In the genomic region with DNA sequence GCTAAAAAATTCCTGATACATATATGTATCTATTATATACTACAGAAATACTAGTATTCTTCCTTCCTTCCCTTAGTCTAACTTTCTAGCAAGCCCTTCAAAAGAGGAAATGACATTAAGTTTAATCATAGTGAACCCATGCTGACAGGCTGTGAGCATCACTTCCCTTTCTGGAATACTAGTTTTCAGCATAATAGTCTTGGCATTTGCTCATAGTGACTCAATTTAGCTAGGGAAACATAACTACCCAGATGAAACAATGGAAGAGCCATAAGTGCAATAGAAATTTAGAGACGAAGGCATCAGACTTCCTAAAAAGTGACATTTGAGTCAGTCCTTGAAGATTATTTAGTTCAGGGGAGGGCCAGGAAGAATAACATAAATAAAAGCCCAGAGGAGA, we compare ENCODE assay signal across 15 cellular contexts.
A peak's percentile ranks its signal among the peaks of the same experiment; 100 is the strongest.
DNase-seq lines count a peak whose midpoint lies in the region; ATAC-seq lines count a peak whose summit lies in the region.
"Had no signal": no experiment of that assay in that cellular context is flagged by ENCODE, and none has a peak within 500 bp of the region (broad histone marks: within the 10 kb centered on the region; RNA-seq: fewer than 3 reads in every experiment).

No MANE protein-coding gene starts in this region.

- 0 out of 2 replicates have a peak, but pooled peaks cover 2% of the 10 kb centered on the region for H3K9me3 ChIP-seq in MG63
- H3K9me3 ChIP-seq: ascending aorta, right lobe of liver, transverse colon had no signal

- no peak overlapping the region for H3K4me3 ChIP-seq in MG63
- H3K4me3 ChIP-seq: ascending aorta, right lobe of liver, transverse colon had no signal

- no peaks in the 10 kb centered on the region for H3K36me3 ChIP-seq in MG63
- H3K36me3 ChIP-seq: ascending aorta, right lobe of liver, transverse colon had no signal

- DNase-seq in A172 (ENCODE audit: low spot score) (peak; percentile 71), HS-5 (ENCODE audit: low read depth) (peak; percentile 75), amniotic epithelial cell (ENCODE audit: low read depth) (peak; percentile 22), globus pallidus (ENCODE audit: low spot score) (peak; percentile 10), MG63 (no peak), Right ventricle myocardium superior (no peak), sciatic nerve (ENCODE audit: low spot score) (no peak)
- DNase-seq: activated T-cell treated with anti-CD3 and anti-CD28 coated beads, Interleukin-2, amount 50 U/mL, for 48 hours; AML-193; Karpas-422; NCI-H345; right lobe of liver; transverse colon had no signal

- no peaks in the 10 kb centered on the region for H3K27me3 ChIP-seq in MG63
- H3K27me3 ChIP-seq: ascending aorta, right lobe of liver, transverse colon had no signal

- intact Hi-C loops in Right ventricle myocardium superior (cut with DNase I), result no loop called here
- intact Hi-C loops in sciatic nerve (cut with DNase I), result no loop called here

- ATAC-seq in Right ventricle myocardium superior (ENCODE audit: poor library complexity) (no peak), HG02884 (IDR thresholded peaks at IDR 0.05; ENCODE audit: unreplicated experiment) (no peak), sciatic nerve (no peak)

Comparison
In these comparisons a context has a peak if more than half of its experiments do, and no peak if none do; other contexts are left out.
1. DNase-seq: peak in A172 (single experiment), HS-5 (single experiment), amniotic epithelial cell (single experiment) and globus pallidus (single experiment); none in MG63 (single experiment), Right ventricle myocardium superior (single experiment) and sciatic nerve (single experiment).